In the genomic region with DNA sequence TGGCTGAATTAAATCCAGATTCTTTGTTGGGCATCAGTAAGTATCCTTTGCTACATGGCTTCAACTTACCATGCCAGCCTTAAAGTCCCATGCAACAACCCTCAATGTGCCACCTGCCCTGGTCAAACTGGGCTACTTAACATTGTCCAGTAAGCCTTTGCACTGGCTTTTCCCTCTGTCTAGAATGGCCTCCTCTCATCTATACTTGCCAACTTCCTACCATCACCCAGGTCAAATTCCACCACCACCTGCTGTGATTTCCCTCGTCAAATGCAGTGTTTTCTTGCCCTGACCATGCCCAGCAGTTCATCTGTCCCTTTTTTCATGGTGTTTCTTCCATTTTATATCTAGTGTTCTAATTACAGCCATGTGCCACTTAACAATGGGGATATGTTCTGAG, we compare ENCODE assay signal across 16 cellular contexts. TPM values are rescaled to one million over a fixed set of nuclear protein-coding genes. Genes with fewer than 3 reads are reported as not detected.
"Had no signal": no experiment of that assay in that cellular context is flagged by ENCODE, and none has a peak within 500 bp of the region (broad histone marks: within the 10 kb centered on the region; RNA-seq: fewer than 3 reads in every experiment).

No MANE protein-coding gene starts in this region.

- H3K4me3 Mint-ChIP-seq: activated B cell treated with CpG ODN at 0.5 μM for 24 hours; activated CD4-positive, alpha-beta T cell treated with anti-CD3 and anti-CD28 coated beads, Interleukin-2, amount 10 ng/mL, durations not matched to agents 7 days and 5 days; activated naive CD4-positive, alpha-beta T cell treated with anti-CD3 and anti-CD28 coated beads, Interleukin-2, amount 50 U/mL, for 24 hours; natural killer cell treated with Interleukin-12 subunit alpha and Interleukin-12 subunit beta and Interleukin-15 and Interleukin-18, amount 100 ng/mL, for 72 hours; T-helper 17 cell had no signal

- DNase-seq: activated B cell treated with CpG ODN at 0.5 μM for 24 hours; activated CD4-positive, alpha-beta T cell treated with anti-CD3 and anti-CD28 coated beads, Interleukin-2, amount 10 ng/mL, durations not matched to agents 7 days and 5 days; activated T-cell treated with anti-CD3 and anti-CD28 coated beads for 4 hours; cerebellar nuclear complex; esophagus squamous epithelium; foreskin fibroblast; head of caudate nucleus; left cardiac atrium; retina; T-helper 17 cell; uterus had no signal

- H3K36me3 ChIP-seq: esophagus squamous epithelium, uterus had no signal

- H3K9me3 Mint-ChIP-seq: activated B cell treated with CpG ODN at 0.5 μM for 24 hours; activated naive CD4-positive, alpha-beta T cell treated with anti-CD3 and anti-CD28 coated beads, Interleukin-2, amount 50 U/mL, for 24 hours; activated T-helper 2 cell treated with anti-CD3 and anti-CD28 coated beads, Interferon-gamma antibody, Interleukin-2, Interleukin-4, amounts not matched to agents 10 μg/mL and 5 μg/mL and 100 μg/mL, durations not matched to agents 14 hours and 24 hours and 36 hours; natural killer cell treated with Interleukin-12 subunit alpha and Interleukin-12 subunit beta and Interleukin-15 and Interleukin-18, amount 100 ng/mL, for 72 hours had no signal

- H3K9me3 ChIP-seq: esophagus squamous epithelium, uterus had no signal

- H3K79me2 ChIP-seq: parathyroid adenoma had no signal

- H3K4me1 Mint-ChIP-seq: T-helper 17 cell had no signal

- H3K4me3 ChIP-seq: esophagus squamous epithelium, skin epidermis, uterus had no signal

- H3K9ac ChIP-seq: parathyroid adenoma had no signal

- ATAC-seq: left cardiac atrium; natural killer cell treated with Interleukin-12 subunit alpha and Interleukin-12 subunit beta and Interleukin-15 and Interleukin-18, amount 100 ng/mL, for 72 hours; T-helper 17 cell had no signal

- H3K27me3 ChIP-seq: esophagus squamous epithelium, uterus had no signal

- H3K27ac ChIP-seq: esophagus squamous epithelium, parathyroid adenoma, skin epidermis, uterus had no signal

- H3K27ac Mint-ChIP-seq: activated B cell treated with CpG ODN at 0.5 μM for 24 hours; activated CD4-positive, alpha-beta T cell treated with anti-CD3 and anti-CD28 coated beads, Interleukin-2, amount 10 ng/mL, durations not matched to agents 7 days and 5 days; activated naive CD4-positive, alpha-beta T cell treated with anti-CD3 and anti-CD28 coated beads, Interleukin-2, amount 50 U/mL, for 24 hours; activated T-helper 2 cell treated with anti-CD3 and anti-CD28 coated beads, Interferon-gamma antibody, Interleukin-2, Interleukin-4, amounts not matched to agents 10 μg/mL and 5 μg/mL and 100 μg/mL, durations not matched to agents 14 hours and 24 hours and 36 hours; natural killer cell treated with Interleukin-12 subunit alpha and Interleukin-12 subunit beta and Interleukin-15 and Interleukin-18, amount 100 ng/mL, for 72 hours; T-helper 17 cell had no signal

- H2AFZ ChIP-seq: parathyroid adenoma had no signal

RNA-seq across cellular contexts. Expression of a gene that starts 45.1 kb away (rescaled TPM):
- total RNA-seq: activated B cell treated with CpG ODN at 0.5 μM for 24 hours; activated CD4-positive, alpha-beta T cell treated with anti-CD3 and anti-CD28 coated beads, Interleukin-2, amount 10 ng/mL, durations not matched to agents 7 days and 5 days; activated T-helper 2 cell treated with anti-CD3 and anti-CD28 coated beads, Interferon-gamma antibody, Interleukin-2, Interleukin-4, amounts not matched to agents 10 μg/mL and 5 μg/mL and 100 μg/mL, durations not matched to agents 14 hours and 24 hours and 36 hours; esophagus squamous epithelium had no signal
